ENCODE assay signal across 1 cellular context in genomic region chr16:30949655-30950515, GRCh38.
TF ChIP-seq lines count a peak whose summit lies in the region.

No MANE protein-coding gene starts in this region.

TF ChIP-seq in HepG2, 621 proteins besides CTCF, POLR2A, EP300 and RAD21 (continued from another document and continues in another):
- TF ChIP-seq ZNF574 (CRISPR knock-in tag; IDR thresholded peaks at IDR 0.05): peak; percentile 90
- peak; percentile 54; the same call in 1 of the 2 replicates for TF ChIP-seq SNAI1 (CRISPR knock-in tag; IDR thresholded peaks at IDR 0.05; ENCODE audit: borderline replicate concordance)
- peak; percentile 85 for TF ChIP-seq ZNF318 (CRISPR knock-in tag; IDR thresholded peaks at IDR 0.05)
- TF ChIP-seq ZNF142 (CRISPR knock-in tag; IDR thresholded peaks at IDR 0.05): peak; percentile 64; the same call in 1 of the 2 replicates
- TF ChIP-seq ZNF17 (CRISPR knock-in tag; IDR thresholded peaks at IDR 0.05): 0 out of 2 replicates have a peak, but pooled peaks have one; percentile 56
- TF ChIP-seq ZBTB42 (CRISPR knock-in tag; IDR thresholded peaks at IDR 0.05): peak; percentile 66; the same call in 1 of the 2 replicates
- TF ChIP-seq BATF2 (CRISPR knock-in tag; IDR thresholded peaks at IDR 0.05): no peak
- TF ChIP-seq REXO4 (CRISPR knock-in tag; IDR thresholded peaks at IDR 0.05; ENCODE audit: borderline replicate concordance): no peak
- no peak for TF ChIP-seq ZNF891 (CRISPR knock-in tag; IDR thresholded peaks at IDR 0.05)
- no peak for TF ChIP-seq ATF3 (CRISPR knock-in tag; IDR thresholded peaks at IDR 0.05)
- TF ChIP-seq RNF2 (conservative IDR thresholded peaks at IDR 0.05; ENCODE audit: low read depth): no peak
- TF ChIP-seq RELA (CRISPR knock-in tag; IDR thresholded peaks at IDR 0.05): peak; percentile 92; the same call in 1 of the 2 replicates
- TF ChIP-seq TFE3 (CRISPR knock-in tag; IDR thresholded peaks at IDR 0.05): peak; percentile 91
- no peak for TF ChIP-seq E2F1 (CRISPR knock-in tag; IDR thresholded peaks at IDR 0.05)
- TF ChIP-seq GABPA (IDR thresholded peaks at IDR 0.05; ENCODE audit: low read depth, low read length): no peak
- TF ChIP-seq GABPA (CRISPR knock-in tag; IDR thresholded peaks at IDR 0.05; ENCODE audit: low read depth): peak; percentile 86
- TF ChIP-seq ZNF230 (CRISPR knock-in tag; IDR thresholded peaks at IDR 0.05): peak; percentile 87
- no peak for TF ChIP-seq CHCHD3 (CRISPR knock-in tag; IDR thresholded peaks at IDR 0.05)
- peak; percentile 64; the same call in 1 of the 2 replicates for TF ChIP-seq SIX4 (CRISPR knock-in tag; IDR thresholded peaks at IDR 0.05)
- no peak for TF ChIP-seq DZIP1 (CRISPR knock-in tag; IDR thresholded peaks at IDR 0.05)
- TF ChIP-seq ZNF703 (CRISPR knock-in tag; IDR thresholded peaks at IDR 0.05; ENCODE audit: borderline replicate concordance): no peak
- TF ChIP-seq HOXA7 (CRISPR knock-in tag; IDR thresholded peaks at IDR 0.05): no peak
- peak; percentile 77; the same call in 1 of the 2 replicates for TF ChIP-seq RFXAP (CRISPR knock-in tag; IDR thresholded peaks at IDR 0.05; ENCODE audit: borderline replicate concordance)
- TF ChIP-seq TAF15 (IDR thresholded peaks at IDR 0.05; ENCODE audit: low read depth, low read length, poor library complexity, severe bottlenecking): no peak
- peak; percentile 30; the same call in 1 of the 2 replicates for TF ChIP-seq ZNF12 (CRISPR knock-in tag; IDR thresholded peaks at IDR 0.05)
- peak; percentile 72; the same call in 1 of the 2 replicates for TF ChIP-seq ZNF607 (CRISPR knock-in tag; IDR thresholded peaks at IDR 0.05; ENCODE audit: borderline replicate concordance)
- TF ChIP-seq NFIC (IDR thresholded peaks at IDR 0.05; ENCODE audit: low read length): no peak
- 0 out of 2 replicates have a peak, but pooled peaks have one; percentile 22 for TF ChIP-seq ZNF83 (CRISPR knock-in tag; IDR thresholded peaks at IDR 0.05; ENCODE audit: borderline replicate concordance)
